9 cellular contexts compared by ENCODE assay signal in the genomic region with DNA sequence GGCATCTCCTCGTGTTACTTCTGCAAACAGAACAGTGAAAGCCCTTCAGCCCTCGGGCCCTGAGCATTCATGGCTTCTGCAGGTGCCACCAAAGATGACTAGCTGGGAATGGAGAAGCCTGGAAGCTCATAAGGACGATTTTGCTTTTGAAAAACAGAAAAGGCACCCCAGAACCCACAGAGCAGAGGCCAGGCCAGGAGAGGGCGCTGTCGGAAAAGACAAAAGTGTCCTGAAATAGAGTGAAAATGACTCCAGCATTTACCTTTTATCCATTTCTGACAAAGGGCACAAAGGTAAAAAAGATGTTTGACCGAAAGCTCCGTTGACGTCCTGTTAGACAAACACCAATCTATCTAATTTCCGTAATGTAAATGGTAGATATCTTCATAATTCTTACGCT. TPM values are rescaled to one million over a fixed set of nuclear protein-coding genes. Genes with fewer than 3 reads are reported as not detected.
A peak's percentile ranks its signal among the peaks of the same experiment; 100 is the strongest.
DNase-seq lines count a peak whose midpoint lies in the region; ATAC-seq and TF ChIP-seq lines count a peak whose summit lies in the region.
"Had no signal": no experiment of that assay in that cellular context is flagged by ENCODE, and none has a peak within 500 bp of the region (broad histone marks: within the 10 kb centered on the region; RNA-seq: fewer than 3 reads in every experiment).

No MANE protein-coding gene starts in this region.

- peaks cover 50% of the 10 kb centered on the region for H3K27me3 Mint-ChIP-seq in central memory CD8-positive, alpha-beta T cell

- no peak overlapping the region for H3K4me3 Mint-ChIP-seq in central memory CD8-positive, alpha-beta T cell
- H3K4me3 Mint-ChIP-seq: stimulated activated naive B cell treated with anti-CD40 and anti-IgM and Interleukin-4, amounts not matched to agents 10 μg/mL and 1 μg/mL and 100 μg/mL, for 72 hours had no signal

- peak; percentile 62 for TF ChIP-seq CTCF in LNCAP (IDR thresholded peaks at IDR 0.05)

- H3K9me3 Mint-ChIP-seq in central memory CD8-positive, alpha-beta T cell: no peaks in the 10 kb centered on the region

- H3K27ac Mint-ChIP-seq in central memory CD8-positive, alpha-beta T cell (ENCODE audit: low read depth): no peak overlapping the region
- H3K27ac Mint-ChIP-seq: stimulated activated naive B cell treated with anti-CD40 and anti-IgM and Interleukin-4, amounts not matched to agents 10 μg/mL and 1 μg/mL and 100 μg/mL, for 72 hours had no signal

- peaks cover 3% of the 10 kb centered on the region for H3K36me3 Mint-ChIP-seq in central memory CD8-positive, alpha-beta T cell (ENCODE audit: insufficient read depth)

- H3K4me1 Mint-ChIP-seq in central memory CD8-positive, alpha-beta T cell: no peaks in the 10 kb centered on the region

- DNase-seq in DMS53 (lab: John Stamatoyannopoulos, UW) (peak; percentile 78), midbrain (lab: John Stamatoyannopoulos, UW) (peak; percentile 7), GF-D8 (lab: John Stamatoyannopoulos, UW) (no peak), cerebellum (ENCODE audit: low spot score) (no peak)
- peak; percentile 44 for DNase-seq in activated CD4-positive, CD25-positive, alpha-beta regulatory T cell treated with anti-CD3 and anti-CD28 coated beads, Interleukin-2, amount 50 U/mL, for 16 hours (ENCODE audit: low read depth, low spot score)
- DNase-seq in central memory CD8-positive, alpha-beta T cell (ENCODE audit: low spot score in 2 of 2): peak; percentile 33 to 56
- peak; percentile 87 for DNase-seq in stimulated activated CD8-positive, alpha-beta memory T cell treated with anti-CD3 and anti-CD28 coated beads, Interleukin-4, amount 100 ng/mL, for 48 hours
- DNase-seq: stimulated activated naive B cell treated with anti-CD40 and anti-IgM and Interleukin-4, amounts not matched to agents 10 μg/mL and 1 μg/mL and 100 μg/mL, for 72 hours had no signal

- peak; percentile 40 for ATAC-seq in central memory CD8-positive, alpha-beta T cell (replicated peaks; ENCODE audit: extremely low read depth, poor library complexity, severe bottlenecking)

RNA-seq across cellular contexts. Expression of gene ZNF195, which starts 37.6 kb away (rescaled TPM):
- total RNA-seq in cerebellum: 57.2 TPM

Comparison
In these comparisons a context has a peak if more than half of its experiments do, and no peak if none do; other contexts are left out.
1. DNase-seq: peak in DMS53 (single experiment), activated CD4-positive, CD25-positive, alpha-beta regulatory T cell treated with anti-CD3 and anti-CD28 coated beads, Interleukin-2, amount 50 U/mL, for 16 hours (single experiment), central memory CD8-positive, alpha-beta T cell (2 of 2), midbrain (single experiment) and stimulated activated CD8-positive, alpha-beta memory T cell treated with anti-CD3 and anti-CD28 coated beads, Interleukin-4, amount 100 ng/mL, for 48 hours (single experiment); none in GF-D8 (single experiment) and cerebellum (single experiment).